ENCODE assay signal across 27 cellular contexts in the genomic region with DNA sequence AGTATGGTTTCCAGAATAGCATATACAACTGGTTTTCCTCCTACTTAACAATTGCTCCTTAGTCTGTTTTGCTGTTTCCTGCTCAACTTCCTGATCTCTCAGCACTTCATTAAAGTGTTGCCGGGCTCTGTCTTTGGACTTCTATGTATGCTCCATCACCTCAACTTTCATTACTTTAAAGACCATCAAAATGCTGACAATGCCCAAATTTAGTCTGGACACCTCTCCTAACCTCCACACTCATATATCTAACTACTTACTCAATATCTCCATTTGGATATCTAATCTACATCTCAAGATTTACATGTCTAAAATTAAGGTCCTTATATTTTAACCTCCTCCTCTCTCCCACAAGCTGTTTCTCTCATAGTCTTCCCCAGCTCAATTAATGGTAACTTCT.
"Had no signal": no experiment of that assay in that cellular context is flagged by ENCODE, and none has a peak within 500 bp of the region (broad histone marks: within the 10 kb centered on the region; RNA-seq: fewer than 3 reads in every experiment).

No MANE protein-coding gene starts in this region.

- ATAC-seq: stimulated activated effector memory CD8-positive, alpha-beta T cell treated with anti-CD3 and anti-CD28 coated beads, Interleukin-12 subunit alpha, Interleukin-12 subunit beta, amount 100 ng/mL, for 72 hours; stimulated activated memory B cell treated with anti-CD40 and anti-IgM and Interleukin-4, amounts not matched to agents 10 μg/mL and 1 μg/mL and 100 μg/mL, for 72 hours; stimulated activated naive B cell treated with anti-CD40 and anti-IgM and Interleukin-4, amounts not matched to agents 10 μg/mL and 1 μg/mL and 100 μg/mL, for 72 hours; stimulated activated naive CD8-positive, alpha-beta T cell treated with anti-CD3 and anti-CD28 coated beads, Interleukin-15, amount 100 ng/mL, for 72 hours; stimulated activated naive CD8-positive, alpha-beta T cell treated with anti-CD3 and anti-CD28 coated beads, Interleukin-15, Interleukin-2, amounts not matched to agents 100 U/mL and 50 U/mL, for 24 hours; upper lobe of right lung had no signal

- H3K9me3 ChIP-seq: stomach, suprapubic skin, testis, thoracic aorta, thyroid gland, tibial artery, tibial nerve, transverse colon, upper lobe of left lung, upper lobe of right lung, uterus, vagina had no signal

- FAIRE-seq: urothelium cell line had no signal

- DNase-seq: stimulated activated CD4-positive, alpha-beta T cell treated with anti-CD3 and anti-CD28 coated beads, Interleukin-2, amount 100 ng/mL, for 48 hours; stimulated activated CD4-positive, alpha-beta T cell treated with anti-CD3 and anti-CD28 coated beads, Interleukin-4, amount 100 ng/mL, for 1 hour; stimulated activated CD4-positive, alpha-beta T cell treated with anti-CD3 and anti-CD28 coated beads, Interleukin-4, amount 100 ng/mL, for 24 hours; stimulated activated CD4-positive, alpha-beta T cell treated with anti-CD3 and anti-CD28 coated beads, Interleukin-4, amount 100 ng/mL, for 4 hours; stimulated activated CD8-positive, alpha-beta memory T cell treated with anti-CD3 and anti-CD28 coated beads, Interleukin-4, amount 100 ng/mL, for 48 hours; stimulated activated naive B cell treated with anti-CD40 and anti-IgM and Interleukin-4, amounts not matched to agents 10 μg/mL and 1 μg/mL and 100 μg/mL, for 72 hours; stimulated activated naive CD4-positive, alpha-beta T cell; stimulated activated naive CD4-positive, alpha-beta T cell treated with Interleukin-2 at 50 U/mL for 16 hours; stimulated activated naive CD8-positive, alpha-beta T cell treated with anti-CD3 and anti-CD28 coated beads, Interleukin-15, amount 100 ng/mL, for 72 hours; stimulated activated naive CD8-positive, alpha-beta T cell treated with anti-CD3 and anti-CD28 coated beads, Interleukin-15, Interleukin-2, amounts not matched to agents 100 U/mL and 50 U/mL, for 24 hours; stomach; substantia nigra; testis; thyroid gland; tibial artery; transverse colon; trophoblast cell; upper lobe of left lung; upper lobe of right lung; uterus had no signal

- H3K27ac ChIP-seq: stomach, suprapubic skin, testis, thoracic aorta, thyroid gland, tibial artery, tibial nerve, transverse colon, upper lobe of left lung, upper lobe of right lung, uterus, vagina had no signal

- H3K4me1 ChIP-seq: stomach, suprapubic skin, testis, thyroid gland, tibial artery, tibial nerve, transverse colon, upper lobe of left lung, upper lobe of right lung, uterus, vagina had no signal

- H3K36me3 ChIP-seq: stomach, suprapubic skin, thoracic aorta, thyroid gland, tibial artery, tibial nerve, transverse colon, upper lobe of left lung, upper lobe of right lung, vagina had no signal

- H3K27me3 ChIP-seq: stomach, suprapubic skin, testis, thyroid gland, tibial artery, tibial nerve, transverse colon, upper lobe of left lung, upper lobe of right lung, uterus, vagina had no signal

- H3K4me3 ChIP-seq: stomach, suprapubic skin, testis, thoracic aorta, thyroid gland, tibial artery, tibial nerve, transverse colon, upper lobe of left lung, upper lobe of right lung, uterus, vagina had no signal
